In genomic region chr12:92028039-92028709, GRCh38 we compare ENCODE assay signal across 11 cellular contexts.
DNase-seq lines count a peak whose midpoint lies in the region; ATAC-seq and TF ChIP-seq lines count a peak whose summit lies in the region.
"Had no signal": no experiment of that assay in that cellular context is flagged by ENCODE, and none has a peak within 500 bp of the region (broad histone marks: within the 10 kb centered on the region; RNA-seq: fewer than 3 reads in every experiment).

No MANE protein-coding gene starts in this region.

- peaks cover 5% of the 10 kb centered on the region for H3K9me3 Mint-ChIP-seq in activated T-cell treated with anti-CD3 and anti-CD28 coated beads, Interleukin-2, amount 50 U/mL, for 24 hours

- no peak overlapping the region for H3K4me3 Mint-ChIP-seq in activated T-cell treated with anti-CD3 and anti-CD28 coated beads, Interleukin-2, amount 50 U/mL, for 24 hours

- peaks cover 68% of the 10 kb centered on the region for H3K4me1 Mint-ChIP-seq in activated T-cell treated with anti-CD3 and anti-CD28 coated beads, Interleukin-2, amount 50 U/mL, for 24 hours (ENCODE audit: low read depth)

- H3K9me3 ChIP-seq in thoracic aorta: no peaks in the 10 kb centered on the region
- H3K9me3 ChIP-seq in BE2C: no peaks in the 10 kb centered on the region
- no peaks in the 10 kb centered on the region for H3K9me3 ChIP-seq in thyroid gland

- H3K4me1 ChIP-seq in thoracic aorta (ENCODE audit: control insufficient read depth in 1 of 2, low read depth in 2 of 2) (peaks cover 18 to 57% of the 10 kb centered on the region in 2 donors), BE2C (peaks cover 20% of the 10 kb centered on the region), thyroid gland (no peaks in the 10 kb centered on the region)

- H3K36me3 ChIP-seq in thoracic aorta (no peaks in the 10 kb centered on the region), BE2C (no peaks in the 10 kb centered on the region), thyroid gland (no peaks in the 10 kb centered on the region)

- peak; percentile 56 for ATAC-seq in SK-N-SH treated with all-trans-retinoic acid at 6 μM for 48 hours
- no peak for ATAC-seq in thoracic aorta (ENCODE audit: insufficient number of reproducible peaks, low FRiP score, low read depth)
- no peak for ATAC-seq in HG03439 (IDR thresholded peaks at IDR 0.05; ENCODE audit: unreplicated experiment)
- ATAC-seq: stimulated activated naive CD8-positive, alpha-beta T cell treated with anti-CD3 and anti-CD28 coated beads, Interleukin-15, Interleukin-2, amounts not matched to agents 100 U/mL and 50 U/mL, for 24 hours had no signal

- DNase-seq in activated T-cell treated with anti-CD3 and anti-CD28 coated beads, Interleukin-2, amount 50 U/mL, for 24 hours: no peak
- no peak for DNase-seq in activated T-cell treated with anti-CD3 and anti-CD28 coated beads, Interleukin-2, amount 50 U/mL, for 48 hours
- DNase-seq in fibroblast of pulmonary artery (ENCODE audit: low read depth) (peak; percentile 87), thoracic aorta (ENCODE audit: low spot score) (no peak), BE2C (no peak), thyroid gland (no peak)
- DNase-seq: activated effector memory CD4-positive, alpha-beta T cell treated with Interleukin-2 at 50 U/mL for 16 hours; stimulated activated naive CD8-positive, alpha-beta T cell treated with anti-CD3 and anti-CD28 coated beads, Interleukin-15, Interleukin-2, amounts not matched to agents 100 U/mL and 50 U/mL, for 24 hours had no signal

- 74 to 80% methylated on average over 3 of the region's 3 CpGs for WGBS in thyroid gland, 2 donors

- no peaks in the 10 kb centered on the region for H3K27me3 ChIP-seq in thoracic aorta (replicated peaks; ENCODE audit: insufficient read depth)
- H3K27me3 ChIP-seq in BE2C: no peaks in the 10 kb centered on the region
- no peaks in the 10 kb centered on the region for H3K27me3 ChIP-seq in thyroid gland

- intact Hi-C loops in thyroid gland (cut with DNase I): no loop called here

- TF ChIP-seq CTCF in fibroblast of pulmonary artery (IDR thresholded peaks at IDR 0.05; ENCODE audit: low read length, missing control alignments) (no peak), thoracic aorta (IDR thresholded peaks at IDR 0.05) (no peak), BE2C (IDR thresholded peaks at IDR 0.05; ENCODE audit: low read depth, low read length) (no peak), thyroid gland (IDR thresholded peaks at IDR 0.05) (no peak)

- H3K27ac ChIP-seq in thoracic aorta: peak overlapping the region; percentile 2 to 21
- no peak overlapping the region for H3K27ac ChIP-seq in thyroid gland
- H3K27ac ChIP-seq: HL-60 had no signal

- peak overlapping the region; percentile 45 for H3K27ac Mint-ChIP-seq in activated T-cell treated with anti-CD3 and anti-CD28 coated beads, Interleukin-2, amount 50 U/mL, for 24 hours

- TF ChIP-seq POLR2A in thyroid gland (IDR thresholded peaks at IDR 0.05): no peak

- H3K27me3 Mint-ChIP-seq in activated T-cell treated with anti-CD3 and anti-CD28 coated beads, Interleukin-2, amount 50 U/mL, for 24 hours: no peaks in the 10 kb centered on the region

- peaks cover 5% of the 10 kb centered on the region for H3K36me3 Mint-ChIP-seq in activated T-cell treated with anti-CD3 and anti-CD28 coated beads, Interleukin-2, amount 50 U/mL, for 24 hours (ENCODE audit: low read depth)

- H3K4me3 ChIP-seq in fibroblast of pulmonary artery (replicated peaks; ENCODE audit: low read depth, low read length) (no peak overlapping the region), thoracic aorta (no peak overlapping the region), BE2C (ENCODE audit: low read depth, low read length) (no peak overlapping the region), thyroid gland (replicated peaks in 1 of 3) (no peak overlapping the region)

TF ChIP-seq in SK-N-SH treated with all-trans-retinoic acid at 6 μM for 48 hours, 23 proteins besides CTCF, POLR2A, EP300 and RAD21:
- TF ChIP-seq ZNF565 (CRISPR knock-in tag; conservative IDR thresholded peaks at IDR 0.05; ENCODE audit: low read depth) (no peak), CSRNP3 (CRISPR knock-in tag; IDR thresholded peaks at IDR 0.05) (no peak), ZNF70 (CRISPR knock-in tag; IDR thresholded peaks at IDR 0.05) (no peak), RARB (CRISPR knock-in tag; IDR thresholded peaks at IDR 0.05) (no peak), CSDC2 (CRISPR knock-in tag; IDR thresholded peaks at IDR 0.05) (no peak), ZC3H10 (CRISPR knock-in tag; IDR thresholded peaks at IDR 0.05) (no peak), GLIS3 (CRISPR knock-in tag; IDR thresholded peaks at IDR 0.05) (no peak), OSR1 (CRISPR knock-in tag; IDR thresholded peaks at IDR 0.05) (no peak), TCF4 (CRISPR knock-in tag; IDR thresholded peaks at IDR 0.05; ENCODE audit: borderline replicate concordance) (no peak), TOX (CRISPR knock-in tag; IDR thresholded peaks at IDR 0.05; ENCODE audit: borderline replicate concordance) (no peak)
- TF ChIP-seq, protein P1, sequence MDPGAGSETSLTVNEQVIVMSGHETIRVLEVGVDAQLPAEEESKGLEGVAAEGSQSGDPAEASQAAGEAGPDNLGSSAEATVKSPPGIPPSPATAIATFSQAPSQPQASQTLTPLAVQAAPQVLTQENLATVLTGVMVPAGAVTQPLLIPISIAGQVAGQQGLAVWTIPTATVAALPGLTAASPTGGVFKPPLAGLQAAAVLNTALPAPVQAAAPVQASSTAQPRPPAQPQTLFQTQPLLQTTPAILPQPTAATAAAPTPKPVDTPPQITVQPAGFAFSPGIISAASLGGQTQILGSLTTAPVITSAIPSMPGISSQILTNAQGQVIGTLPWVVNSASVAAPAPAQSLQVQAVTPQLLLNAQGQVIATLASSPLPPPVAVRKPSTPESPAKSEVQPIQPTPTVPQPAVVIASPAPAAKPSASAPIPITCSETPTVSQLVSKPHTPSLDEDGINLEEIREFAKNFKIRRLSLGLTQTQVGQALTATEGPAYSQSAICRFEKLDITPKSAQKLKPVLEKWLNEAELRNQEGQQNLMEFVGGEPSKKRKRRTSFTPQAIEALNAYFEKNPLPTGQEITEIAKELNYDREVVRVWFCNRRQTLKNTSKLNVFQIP (CRISPR knock-in tag; IDR thresholded peaks at IDR 0.05; ENCODE audit: borderline replicate concordance, low read depth): no peak
- TF ChIP-seq, protein P2, sequence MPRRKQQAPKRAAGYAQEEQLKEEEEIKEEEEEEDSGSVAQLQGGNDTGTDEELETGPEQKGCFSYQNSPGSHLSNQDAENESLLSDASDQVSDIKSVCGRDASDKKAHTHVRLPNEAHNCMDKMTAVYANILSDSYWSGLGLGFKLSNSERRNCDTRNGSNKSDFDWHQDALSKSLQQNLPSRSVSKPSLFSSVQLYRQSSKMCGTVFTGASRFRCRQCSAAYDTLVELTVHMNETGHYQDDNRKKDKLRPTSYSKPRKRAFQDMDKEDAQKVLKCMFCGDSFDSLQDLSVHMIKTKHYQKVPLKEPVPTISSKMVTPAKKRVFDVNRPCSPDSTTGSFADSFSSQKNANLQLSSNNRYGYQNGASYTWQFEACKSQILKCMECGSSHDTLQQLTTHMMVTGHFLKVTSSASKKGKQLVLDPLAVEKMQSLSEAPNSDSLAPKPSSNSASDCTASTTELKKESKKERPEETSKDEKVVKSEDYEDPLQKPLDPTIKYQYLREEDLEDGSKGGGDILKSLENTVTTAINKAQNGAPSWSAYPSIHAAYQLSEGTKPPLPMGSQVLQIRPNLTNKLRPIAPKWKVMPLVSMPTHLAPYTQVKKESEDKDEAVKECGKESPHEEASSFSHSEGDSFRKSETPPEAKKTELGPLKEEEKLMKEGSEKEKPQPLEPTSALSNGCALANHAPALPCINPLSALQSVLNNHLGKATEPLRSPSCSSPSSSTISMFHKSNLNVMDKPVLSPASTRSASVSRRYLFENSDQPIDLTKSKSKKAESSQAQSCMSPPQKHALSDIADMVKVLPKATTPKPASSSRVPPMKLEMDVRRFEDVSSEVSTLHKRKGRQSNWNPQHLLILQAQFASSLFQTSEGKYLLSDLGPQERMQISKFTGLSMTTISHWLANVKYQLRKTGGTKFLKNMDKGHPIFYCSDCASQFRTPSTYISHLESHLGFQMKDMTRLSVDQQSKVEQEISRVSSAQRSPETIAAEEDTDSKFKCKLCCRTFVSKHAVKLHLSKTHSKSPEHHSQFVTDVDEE (CRISPR knock-in tag; IDR thresholded peaks at IDR 0.05): no peak

Comparison
In these comparisons a context has a peak if more than half of its experiments do, and no peak if none do; other contexts are left out.
1. H3K27ac ChIP-seq: peak in thoracic aorta (2 of 2); none in thyroid gland (0 of 3).